In genomic region chr2:112879491-112880041, GRCh38 we compare ENCODE assay signal across 1 cellular context.
TF ChIP-seq lines count a peak whose summit lies in the region.

No MANE protein-coding gene starts in this region.

TF ChIP-seq in K562, 482 proteins besides CTCF, POLR2A, EP300 and RAD21:
- TF ChIP-seq RBBP5 (IDR thresholded peaks at IDR 0.05; ENCODE audit: borderline replicate concordance, insufficient read depth, low read length, poor library complexity, severe bottlenecking) (no peak), SPI1 (IDR thresholded peaks at IDR 0.05; ENCODE audit: borderline replicate concordance, low read depth, low read length) (peak; percentile 50; the same call in 1 of the 2 replicates)
